In genomic region chr19:40465781-40466218, GRCh38 we compare ENCODE assay signal across 8 cellular contexts. TPM values are rescaled to one million over a fixed set of nuclear protein-coding genes. Genes with fewer than 3 reads are reported as not detected.
A peak's percentile ranks its signal among the peaks of the same experiment; 100 is the strongest.
DNase-seq lines count a peak whose midpoint lies in the region; ATAC-seq and TF ChIP-seq lines count a peak whose summit lies in the region.

No MANE protein-coding gene starts in this region.

- H3F3A ChIP-seq in SU-DHL-6 (ENCODE audit: insufficient read depth), result 0 out of 2 replicates have a peak, but pooled peaks cover 3% of the 10 kb centered on the region

- H3K4me3 ChIP-seq in SU-DHL-6 (ENCODE audit: insufficient read depth, low read length, poor library complexity, severe bottlenecking), result peak overlapping the region; percentile 72
- H3K4me3 ChIP-seq in ovary, result peak overlapping the region; percentile 70
- peak overlapping the region; percentile 51 for H3K4me3 ChIP-seq in thymus (ENCODE audit: low read length)

- no peaks in the 10 kb centered on the region for H4K20me1 ChIP-seq in SU-DHL-6 (ENCODE audit: low read depth, low read length)

- no peaks in the 10 kb centered on the region for H3K27me3 ChIP-seq in SU-DHL-6 (ENCODE audit: low read length)
- H3K27me3 ChIP-seq in ovary, result no peaks in the 10 kb centered on the region
- peaks cover 28% of the 10 kb centered on the region for H3K27me3 ChIP-seq in thymus (ENCODE audit: control insufficient read depth, insufficient read depth)

- H3K36me3 ChIP-seq in SU-DHL-6 (ENCODE audit: low read length) (no peaks in the 10 kb centered on the region), ovary (no peaks in the 10 kb centered on the region), thymus (ENCODE audit: control insufficient read depth, insufficient read depth) (no peaks in the 10 kb centered on the region)

- peak overlapping the region; percentile 93 for H2AFZ ChIP-seq in SU-DHL-6 (ENCODE audit: low read depth, low read length, severe bottlenecking)

- peak overlapping the region; percentile 79 for H3K4me2 ChIP-seq in SU-DHL-6 (ENCODE audit: low read depth, low read length, poor library complexity, severe bottlenecking)

- no peak for TF ChIP-seq POLR2A in ovary (IDR thresholded peaks at IDR 0.05)

- peak; percentile 92 for ATAC-seq in HG02798 (IDR thresholded peaks at IDR 0.05; ENCODE audit: poor library complexity, unreplicated experiment)

- H3K27ac ChIP-seq in SU-DHL-6 (ENCODE audit: low read depth, low read length) (no peak overlapping the region), ovary (peak overlapping the region in 1 of 2 donors; percentile 82), thymus (ENCODE audit: low read depth) (no peak overlapping the region)

- WGBS in ovary, 3 donors, result 0 to 2% (median 0%) methylated on average over 30 to 33 of the region's 33 CpGs
- under 1% methylated on average over 33 of the region's 33 CpGs for WGBS in thymus

- intact Hi-C loops in head of caudate nucleus (cut with DNase I) (loop anchor here (5.0 kb wide), 1 partner anchor 67 kb away; no protein-coding TSS in a partner anchor), ovary (cut with DNase I) (loop anchor here in 3 of 4 donors (10.0 kb wide), 3 partner anchors 109 to 139 kb away; partner anchors contain the start of genes LTBP4 (in 2 of the 3) and SHKBP1 (in 1 of the 3))

- H3K9me2 ChIP-seq in SU-DHL-6 (replicated peaks; ENCODE audit: insufficient read depth, low read length), result no peaks in the 10 kb centered on the region

- no peaks in the 10 kb centered on the region for H3K79me2 ChIP-seq in SU-DHL-6 (ENCODE audit: insufficient read depth, low read length)

- DNase-seq in GM10266 (ENCODE audit: extremely low spot score) (peak; percentile 99), NCI-H1417 (lab: John Stamatoyannopoulos, UW) (peak; percentile 96 to 99 (median 98)), head of caudate nucleus (peak; percentile 99 to 100 (median 100)), ovary (peak; percentile 100)
- peak; percentile 99 for DNase-seq in activated naive CD8-positive, alpha-beta T cell treated with anti-CD3 and anti-CD28 coated beads, Interleukin-2, amount 50 U/mL, for 16 hours (ENCODE audit: low read depth, low spot score)

- no peaks in the 10 kb centered on the region for H3K9me3 ChIP-seq in SU-DHL-6 (ENCODE audit: insufficient read depth, low read length)
- H3K9me3 ChIP-seq in ovary, result no peaks in the 10 kb centered on the region
- H3K9me3 ChIP-seq in thymus (ENCODE audit: control insufficient read depth), result no peaks in the 10 kb centered on the region

- H3K4me1 ChIP-seq in ovary (ENCODE audit: insufficient read depth), result peaks cover 8% of the 10 kb centered on the region
- H3K4me1 ChIP-seq in thymus (ENCODE audit: control insufficient read depth, insufficient read depth, low read length), result peaks cover 9% of the 10 kb centered on the region

- H3K9ac ChIP-seq in SU-DHL-6 (ENCODE audit: low read length), result peak overlapping the region; percentile 70

- TF ChIP-seq CTCF in GM10266 (IDR thresholded peaks at IDR 0.05; ENCODE audit: control insufficient read depth, insufficient read depth, low read depth, missing control alignments), result no peak
- no peak for TF ChIP-seq CTCF in SU-DHL-6 (IDR thresholded peaks at IDR 0.05; ENCODE audit: insufficient read depth, low read length, poor library complexity, severe bottlenecking)
- no peak for TF ChIP-seq CTCF in ovary (IDR thresholded peaks at IDR 0.05)

- no peak for TF ChIP-seq EP300 in ovary (IDR thresholded peaks at IDR 0.05)

RNA-seq across cellular contexts. Expression of gene BLVRB, which starts 0.3 kb away (rescaled TPM):
- 100 to 1,000 TPM in 2 of 7 donors, 10 to 100 TPM in 5; 64.0 to 135 (median 75.5) TPM for total RNA-seq in ovary
- polyA plus RNA-seq in ovary (10 to 100 TPM; 16.8 to 88.5 TPM), thymus (88.8 TPM)

RNA-seq across cellular contexts. Expression of gene SPTBN4, which starts 1.0 kb away (rescaled TPM):
- 10 to 100 TPM in 1 of 7 donors, 1 to 10 TPM in 6; 3.5 to 11.6 (median 7.3) TPM for total RNA-seq in ovary
- 1 to 10 TPM; 2.2 to 5.0 TPM for polyA plus RNA-seq in ovary
- 0.73 TPM for polyA plus RNA-seq in thymus

RNA-seq across cellular contexts. Expression of gene SERTAD3, which starts 21.7 kb away (rescaled TPM):
- total RNA-seq in ovary, result 10 to 100 TPM; 19.6 to 55.0 (median 39.2) TPM
- polyA plus RNA-seq in ovary (10 to 100 TPM; 17.3 to 19.9 TPM), thymus (35.2 TPM)

RNA-seq across cellular contexts. Expression of gene SERTAD1, which starts 40.0 kb away (rescaled TPM):
- 10 to 100 TPM in 5 of 7 donors, 1 to 10 TPM in 2; 6.9 to 15.2 (median 11.5) TPM for total RNA-seq in ovary
- polyA plus RNA-seq in ovary, result 1 to 10 TPM; 2.3 to 7.3 TPM
- 15.4 TPM for polyA plus RNA-seq in thymus

RNA-seq across cellular contexts. Expression of gene PRX, which starts 52.6 kb away (rescaled TPM):
- total RNA-seq in ovary, result 1 to 10 TPM; 2.8 to 8.8 (median 6.9) TPM
- polyA plus RNA-seq in ovary (1 to 10 TPM; 1.7 to 8.4 TPM), thymus (1.7 TPM)
